Comparison of ENCODE assay signal across 27 cellular contexts in genomic region chr14:101171650-101172049, GRCh38.
"Had no signal": no experiment of that assay in that cellular context is flagged by ENCODE, and none has a peak within 500 bp of the region (broad histone marks: within the 10 kb centered on the region; RNA-seq: fewer than 3 reads in every experiment).

No MANE protein-coding gene starts in this region.

- ATAC-seq: effector memory CD8-positive, alpha-beta T cell; esophagus mucosa; gastrocnemius medialis; heart right ventricle; left cardiac atrium; left lung; left ventricle myocardium superior; lower lobe of right lung; mucosa of descending colon had no signal

- H3K36me3 ChIP-seq: esophagus squamous epithelium, gastrocnemius medialis, heart right ventricle, left lung, lower lobe of right lung had no signal

- H3K27me3 ChIP-seq: esophagus squamous epithelium, gastrocnemius medialis had no signal

- DNase-seq: cortex of kidney; effector CD8-positive, alpha-beta T cell; effector memory CD8-positive, alpha-beta T cell; endodermal cell; erythroblast; esophagus squamous epithelium; foreskin fibroblast; foreskin melanocyte; gastrocnemius medialis; glutamatergic neuron; heart right ventricle; hippocampal formation; left cardiac atrium; left lung; left ventricle myocardium superior; lower lobe of right lung; mesenchymal stem cell; mucosa of descending colon; naive B cell had no signal

- H3K36me3 Mint-ChIP-seq: mesothelial cell of epicardium had no signal

- H3K4me1 Mint-ChIP-seq: endodermal cell, mesothelial cell of epicardium, naive B cell had no signal

- FAIRE-seq: colon, endometrium, islet of Langerhans, keratinocyte had no signal

- H3K27ac ChIP-seq: epithelial cell of prostate, esophagus squamous epithelium, gastrocnemius medialis, heart right ventricle, left lung, lower lobe of right lung had no signal

- H3K4me1 ChIP-seq: esophagus squamous epithelium, gastrocnemius medialis, heart right ventricle, left lung, lower lobe of right lung had no signal

- H3K27me3 Mint-ChIP-seq: dendritic cell treated with granulocyte-macrophage colony-stimulating factor and Interleukin-4, amounts not matched to agents 40 ng/mL and 50 ng/mL, for 4 days had no signal

- H3K27ac Mint-ChIP-seq: dendritic cell treated with granulocyte-macrophage colony-stimulating factor and Interleukin-4, amounts not matched to agents 40 ng/mL and 50 ng/mL, for 4 days; effector memory CD8-positive, alpha-beta T cell; endodermal cell; mesothelial cell of epicardium; naive B cell had no signal

- H3K4me3 ChIP-seq: esophagus squamous epithelium, gastrocnemius medialis, heart right ventricle, left lung, lower lobe of right lung, mucosa of descending colon had no signal

- H3K4me3 Mint-ChIP-seq: dendritic cell treated with granulocyte-macrophage colony-stimulating factor and Interleukin-4, amounts not matched to agents 40 ng/mL and 50 ng/mL, for 4 days; effector memory CD8-positive, alpha-beta T cell; endodermal cell; mesothelial cell of epicardium; naive B cell had no signal
